In genomic region chr2:3535794-3536681, GRCh38 we compare ENCODE assay signal across 1 cellular context.
TF ChIP-seq lines count a peak whose summit lies in the region.

No MANE protein-coding gene starts in this region.

TF ChIP-seq in K562, 482 proteins besides CTCF, POLR2A, EP300 and RAD21 (continued from another document and continues in another):
- TF ChIP-seq CBX2 (IDR thresholded peaks at IDR 0.05; ENCODE audit: insufficient read depth, low read length, poor library complexity, severe bottlenecking) = no peak
- TF ChIP-seq TEAD4 (IDR thresholded peaks at IDR 0.05; ENCODE audit: low read length) = peak; percentile 18; the same call in 1 of the 2 replicates
- no peak for TF ChIP-seq TEAD4 (CRISPR knock-in tag; IDR thresholded peaks at IDR 0.05; ENCODE audit: borderline replicate concordance)
- 0 out of 2 replicates have a peak, but pooled peaks have one; percentile 40 for TF ChIP-seq CBX5 (IDR thresholded peaks at IDR 0.05; ENCODE audit: borderline replicate concordance, low read depth)
- no peak for TF ChIP-seq NR2F6 (CRISPR knock-in tag; IDR thresholded peaks at IDR 0.05)
- no peak for TF ChIP-seq BDP1 (IDR thresholded peaks at IDR 0.05; ENCODE audit: insufficient read depth, insufficient read length)
- TF ChIP-seq NR2C2 (CRISPR knock-in tag; IDR thresholded peaks at IDR 0.05) = no peak; the same call in none of the 2 replicates
- peak; percentile 49; the same call in 1 of the 2 replicates for TF ChIP-seq NR2C2 (tag; IDR thresholded peaks at IDR 0.05)
- peak in 1 of 2 experiments; percentile 32 for TF ChIP-seq E2F6 (IDR thresholded peaks at IDR 0.05; ENCODE audit: borderline replicate concordance in 1 of 2, extremely low read depth in 1 of 2, insufficient read depth in 1 of 2, insufficient read length in 1 of 2, low read depth in 1 of 2, low read length in 1 of 2, poor library complexity in 1 of 2, severe bottlenecking in 1 of 2)
- no peak for TF ChIP-seq E2F3 (CRISPR knock-in tag; IDR thresholded peaks at IDR 0.05)
- no peak for TF ChIP-seq KLF1 (tag; IDR thresholded peaks at IDR 0.05)
- TF ChIP-seq POLR2H (tag; IDR thresholded peaks at IDR 0.05; ENCODE audit: low read depth) = 0 out of 2 replicates have a peak, but pooled peaks have one; percentile 34
- TF ChIP-seq MYC (IDR thresholded peaks at IDR 0.05; ENCODE audit: low read depth, low read length) = no peak; the same call in 1 of the 2 replicates
- no peak for TF ChIP-seq MYC (CRISPR knock-in tag; IDR thresholded peaks at IDR 0.05; ENCODE audit: borderline replicate concordance, low read depth)
- no peak for TF ChIP-seq HMBOX1 (IDR thresholded peaks at IDR 0.05)
- TF ChIP-seq ZBTB1 (CRISPR knock-in tag; IDR thresholded peaks at IDR 0.05; ENCODE audit: borderline replicate concordance, low read depth) = no peak; the same call in 1 of the 2 replicates
- TF ChIP-seq ATF1 (CRISPR knock-in tag; IDR thresholded peaks at IDR 0.05) = no peak
- peak; percentile 89 for TF ChIP-seq ATF1 (tag; IDR thresholded peaks at IDR 0.05)
- TF ChIP-seq PRDM10 (IDR thresholded peaks at IDR 0.05; ENCODE audit: partially characterized antibody) = no peak
- TF ChIP-seq SMARCA4 (IDR thresholded peaks at IDR 0.05) = peak; percentile 47; the same call in 1 of the 2 replicates
- TF ChIP-seq SRSF1 (IDR thresholded peaks at IDR 0.05; ENCODE audit: low read depth, low read length) = no peak
- no peak for TF ChIP-seq ZNF507 (tag; conservative IDR thresholded peaks at IDR 0.05)
- TF ChIP-seq MNT (conservative IDR thresholded peaks at IDR 0.05) = peak; percentile 15 to 38; a peak in 2 of 4 replicates
- peak; percentile 60 for TF ChIP-seq USF1 (CRISPR knock-in tag; IDR thresholded peaks at IDR 0.05)
- TF ChIP-seq SIN3A (IDR thresholded peaks at IDR 0.05; ENCODE audit: borderline replicate concordance in 2 of 2, control insufficient read depth in 1 of 2, low read depth in 2 of 2, low read length in 2 of 2) = 0 out of 4 replicates have a peak, but pooled peaks of 1 of the 2 experiments have one; percentile 26
- peak; percentile 92 for TF ChIP-seq ZFX (CRISPR knock-in tag; IDR thresholded peaks at IDR 0.05)
- peak; percentile 21; the same call in 1 of the 2 replicates for TF ChIP-seq CXXC5 (CRISPR knock-in tag; IDR thresholded peaks at IDR 0.05)
- 0 out of 2 replicates have a peak, but pooled peaks have one; percentile 12 for TF ChIP-seq MAFG (tag; conservative IDR thresholded peaks at IDR 0.05)
- TF ChIP-seq NFE2L1 (tag; IDR thresholded peaks at IDR 0.05; ENCODE audit: borderline replicate concordance, low read depth) = no peak
- TF ChIP-seq CREB1 (IDR thresholded peaks at IDR 0.05) = 0 out of 2 replicates have a peak, but pooled peaks have one; percentile 39
- peak; percentile 79 for TF ChIP-seq CREB1 (CRISPR knock-in tag; IDR thresholded peaks at IDR 0.05)
- peak; percentile 86 for TF ChIP-seq ATF3 (IDR thresholded peaks at IDR 0.05)
- TF ChIP-seq ATF3 (CRISPR knock-in tag; conservative IDR thresholded peaks at IDR 0.05) = no peak
- no peak for TF ChIP-seq ZNF239 (CRISPR knock-in tag; IDR thresholded peaks at IDR 0.05)
- TF ChIP-seq ZNF449 (CRISPR knock-in tag; IDR thresholded peaks at IDR 0.05) = no peak
- TF ChIP-seq CREM (IDR thresholded peaks at IDR 0.05; ENCODE audit: low read depth) = peak; percentile 84
- TF ChIP-seq ZBTB7A (IDR thresholded peaks at IDR 0.05; ENCODE audit: borderline replicate concordance, control insufficient read depth, low read depth, low read length) = no peak
- TF ChIP-seq TFAP4 (CRISPR knock-in tag; IDR thresholded peaks at IDR 0.05; ENCODE audit: borderline replicate concordance) = peak; percentile 42; the same call in 1 of the 2 replicates
- TF ChIP-seq PHF8 (IDR thresholded peaks at IDR 0.05; ENCODE audit: borderline replicate concordance, low read length) = peak; percentile 59; the same call in 1 of the 2 replicates
- TF ChIP-seq JUND (IDR thresholded peaks at IDR 0.05; ENCODE audit: borderline replicate concordance, low read depth, low read length) = peak; percentile 70; the same call in 1 of the 2 replicates
- peak; percentile 73; the same call in 2 of the 3 replicates for TF ChIP-seq JUND (tag; IDR thresholded peaks at IDR 0.05; ENCODE audit: borderline replicate concordance, low read depth, low read length)
- peak; percentile 56 for TF ChIP-seq MAX (CRISPR knock-in tag; IDR thresholded peaks at IDR 0.05)
- TF ChIP-seq SUPT5H (IDR thresholded peaks at IDR 0.05) = 0 out of 2 replicates have a peak, but pooled peaks have one; percentile 43
- peak; percentile 83 for TF ChIP-seq ZNF592 (IDR thresholded peaks at IDR 0.05)
- 0 out of 2 replicates have a peak, but pooled peaks have one; percentile 53 for TF ChIP-seq DPF2 (IDR thresholded peaks at IDR 0.05)
- TF ChIP-seq ARHGAP35 (IDR thresholded peaks at IDR 0.05; ENCODE audit: partially characterized antibody) = no peak
- TF ChIP-seq ZNF175 (CRISPR knock-in tag; IDR thresholded peaks at IDR 0.05; ENCODE audit: low read depth) = 0 out of 2 replicates have a peak, but pooled peaks have one; percentile 38
- 0 out of 2 replicates have a peak, but pooled peaks have one; percentile 32 for TF ChIP-seq ZBTB17 (CRISPR knock-in tag; IDR thresholded peaks at IDR 0.05)
- peak; percentile 83 for TF ChIP-seq FOSL1 (tag; conservative IDR thresholded peaks at IDR 0.05)
